9 cellular contexts compared by ENCODE assay signal in genomic region chr14:50813544-50813863, GRCh38. TPM values are rescaled to one million over a fixed set of nuclear protein-coding genes. Genes with fewer than 3 reads are reported as not detected.
DNase-seq lines count a peak whose midpoint lies in the region; ATAC-seq lines count a peak whose summit lies in the region.
"Had no signal": no experiment of that assay in that cellular context is flagged by ENCODE, and none has a peak within 500 bp of the region (broad histone marks: within the 10 kb centered on the region; RNA-seq: fewer than 3 reads in every experiment).

No MANE protein-coding gene starts in this region.

- POLR2A ChIA-PET in T-cell (lab: Charles Lee) = no interaction called here

- peaks cover 26% of the 10 kb centered on the region for H3K36me3 Mint-ChIP-seq in T-cell
- H3K36me3 Mint-ChIP-seq in natural killer cell treated with Interleukin-12 subunit alpha and Interleukin-12 subunit beta and Interleukin-15 and Interleukin-18, amount 100 ng/mL, for 72 hours = peaks cover 13% of the 10 kb centered on the region

- peak overlapping the region; percentile 61 to 79 (median 77) for H3K4me3 Mint-ChIP-seq in T-cell
- H3K4me3 Mint-ChIP-seq in natural killer cell treated with Interleukin-12 subunit alpha and Interleukin-12 subunit beta and Interleukin-15 and Interleukin-18, amount 100 ng/mL, for 72 hours = peak overlapping the region; percentile 80

- CTCF ChIA-PET in T-cell (lab: Charles Lee) = interaction anchor here (0.6 to 1.9 kb wide), 3 partner anchors 16 to 106 kb away, joined by 3 to 10 read pairs (median 3); no protein-coding TSS in a partner anchor

- H3K27me3 Mint-ChIP-seq in T-cell = no peaks in the 10 kb centered on the region
- H3K27me3 Mint-ChIP-seq in natural killer cell treated with Interleukin-12 subunit alpha and Interleukin-12 subunit beta and Interleukin-15 and Interleukin-18, amount 100 ng/mL, for 72 hours = no peaks in the 10 kb centered on the region

- ATAC-seq in GM18870 (IDR thresholded peaks at IDR 0.05; ENCODE audit: unreplicated experiment) (peak; percentile 57), HG02884 (IDR thresholded peaks at IDR 0.05; ENCODE audit: unreplicated experiment) (peak; percentile 53), T-cell (replicated peaks in 1 of 4) (peak; percentile 83 to 93 (median 87))
- ATAC-seq in natural killer cell treated with Interleukin-12 subunit alpha and Interleukin-12 subunit beta and Interleukin-15 and Interleukin-18, amount 100 ng/mL, for 72 hours = peak in 1 of 2 donors; percentile 70

- H3K27ac Mint-ChIP-seq in T-cell = peak overlapping the region; percentile 95 to 98
- peak overlapping the region; percentile 71 to 91 for H3K27ac Mint-ChIP-seq in natural killer cell treated with Interleukin-12 subunit alpha and Interleukin-12 subunit beta and Interleukin-15 and Interleukin-18, amount 100 ng/mL, for 72 hours

- no peak overlapping the region for H3K27ac ChIP-seq in caudate nucleus (ENCODE audit: low read depth, low read length)

- peaks cover 65% of the 10 kb centered on the region in 3 donors for H3K4me1 Mint-ChIP-seq in T-cell
- H3K4me1 Mint-ChIP-seq in natural killer cell treated with Interleukin-12 subunit alpha and Interleukin-12 subunit beta and Interleukin-15 and Interleukin-18, amount 100 ng/mL, for 72 hours (ENCODE audit: low read depth in 2 of 2) = peaks cover 32 to 43% of the 10 kb centered on the region in 2 donors

- peaks cover 0 to 5% (median 0%) of the 10 kb centered on the region in 3 donors for H3K9me3 Mint-ChIP-seq in T-cell
- no peaks in the 10 kb centered on the region for H3K9me3 Mint-ChIP-seq in natural killer cell treated with Interleukin-12 subunit alpha and Interleukin-12 subunit beta and Interleukin-15 and Interleukin-18, amount 100 ng/mL, for 72 hours

- peak in 1 of 34 experiments; percentile 13 for DNase-seq in T-cell
- DNase-seq in natural killer cell treated with Interleukin-12 subunit alpha and Interleukin-12 subunit beta and Interleukin-15 and Interleukin-18, amount 100 ng/mL, for 72 hours (ENCODE audit: low spot score) = no peak
- DNase-seq in H4 (ENCODE audit: low spot score) = no peak
- DNase-seq in caudate nucleus (lab: John Stamatoyannopoulos, UW) = no peak
- no peak for DNase-seq in activated CD4-positive, alpha-beta T cell treated with anti-CD3 and anti-CD28 coated beads, Interleukin-2, amount 50 U/mL, for 1 hour
- DNase-seq in dermis blood vessel endothelial cell = no peak
- DNase-seq: NCI-H1105 had no signal

RNA-seq across cellular contexts. Expression of gene NIN, which starts 17.5 kb away (rescaled TPM):
- total RNA-seq in T-cell (100 to 1,000 TPM in 3 of 5 donors, 10 to 100 TPM in 2; 92.8 to 141 (median 106) TPM), dermis blood vessel endothelial cell (45.6 and 49.1 TPM in 2 replicates)
- total RNA-seq in natural killer cell treated with Interleukin-12 subunit alpha and Interleukin-12 subunit beta and Interleukin-15 and Interleukin-18, amount 100 ng/mL, for 72 hours = 10 to 100 TPM; 52.0 to 74.5 TPM
- total RNA-seq in H4 (2014; rRNA removed; shearing (Covaris generic)) = 12.2 and 12.7 TPM in 2 replicates

RNA-seq across cellular contexts. Expression of gene ABHD12B, which starts 58.3 kb away (rescaled TPM):
- total RNA-seq in T-cell = not detected
- total RNA-seq in natural killer cell treated with Interleukin-12 subunit alpha and Interleukin-12 subunit beta and Interleukin-15 and Interleukin-18, amount 100 ng/mL, for 72 hours = under 1 TPM in 1 of 2 donors, not detected in 1; 0.73 TPM
- total RNA-seq in H4 (2014; rRNA removed; shearing (Covaris generic)) = not detected in 2 replicates
- not detected in 2 replicates for total RNA-seq in dermis blood vessel endothelial cell
